8 cellular contexts compared by ENCODE assay signal in the genomic region with DNA sequence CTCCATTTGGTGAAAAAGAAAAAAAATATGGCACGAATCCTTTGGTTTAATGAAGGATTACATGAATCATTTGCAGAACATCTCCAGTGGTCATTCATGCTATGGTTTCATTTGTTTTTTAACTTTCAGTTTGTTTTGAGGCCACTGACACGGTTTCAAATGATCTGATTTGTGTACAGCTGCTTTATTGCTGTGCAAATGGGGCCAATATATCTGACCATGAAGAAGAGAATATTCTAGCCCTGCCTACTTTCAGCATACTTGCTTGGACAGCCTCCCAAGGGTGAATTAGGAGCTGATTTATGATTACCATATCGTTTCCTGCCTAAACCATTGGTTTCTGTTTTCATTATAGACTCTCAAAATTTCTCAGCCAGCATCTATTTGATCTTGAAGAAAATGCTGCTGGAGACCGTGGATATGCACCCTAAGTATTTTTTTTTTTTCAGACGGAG. TPM values are rescaled to one million over a fixed set of nuclear protein-coding genes. Genes with fewer than 3 reads are reported as not detected.
A peak's percentile ranks its signal among the peaks of the same experiment; 100 is the strongest.
DNase-seq lines count a peak whose midpoint lies in the region; ATAC-seq and TF ChIP-seq lines count a peak whose summit lies in the region.

No MANE protein-coding gene starts in this region.

- H3K9ac ChIP-seq in mesenchymal stem cell (ENCODE audit: low read length): peak overlapping the region; percentile 71

- no peaks in the 10 kb centered on the region for H3K27me3 ChIP-seq in MG63
- no peaks in the 10 kb centered on the region for H3K27me3 ChIP-seq in mesenchymal stem cell (ENCODE audit: control insufficient read depth in 1 of 2, insufficient read depth in 1 of 2, low read length in 2 of 2)

- H2BK120ac ChIP-seq in mesenchymal stem cell (ENCODE audit: low read depth, low read length): no peak overlapping the region

- H2AFZ ChIP-seq in mesenchymal stem cell (ENCODE audit: low read depth, low read length): no peak overlapping the region

- TF ChIP-seq CTCF in GM10266 (IDR thresholded peaks at IDR 0.05; ENCODE audit: control insufficient read depth, insufficient read depth, low read depth, missing control alignments): no peak

- no peak overlapping the region for H3K23ac ChIP-seq in mesenchymal stem cell (ENCODE audit: low read length in 2 of 2)

- no peaks in the 10 kb centered on the region for H3K79me1 ChIP-seq in mesenchymal stem cell (replicated peaks; ENCODE audit: low read length, poor library complexity, severe bottlenecking)

- no peaks in the 10 kb centered on the region for H3K4me1 ChIP-seq in mesenchymal stem cell (ENCODE audit: control insufficient read depth, insufficient read depth, low read depth, low read length)

- no peak overlapping the region for H4K8ac ChIP-seq in mesenchymal stem cell (ENCODE audit: low read length)

- no peak overlapping the region for H2BK15ac ChIP-seq in mesenchymal stem cell (ENCODE audit: low read depth, poor library complexity, severe bottlenecking)

- H3K4me2 ChIP-seq in mesenchymal stem cell (ENCODE audit: low read length, poor library complexity, severe bottlenecking): no peak overlapping the region

- H3K18ac ChIP-seq in mesenchymal stem cell (ENCODE audit: low read depth in 1 of 2, low read length in 2 of 2): no peak overlapping the region

- ATAC-seq in GM21515 (IDR thresholded peaks at IDR 0.05; ENCODE audit: unreplicated experiment): peak; percentile 60

- 42% methylated on average over 5 of the region's 5 CpGs for WGBS in mesenchymal stem cell

- no peak overlapping the region for H2BK12ac ChIP-seq in mesenchymal stem cell (ENCODE audit: low read length in 2 of 2)

- H3K4me3 ChIP-seq in MG63 (peak overlapping the region; percentile 19), mesenchymal stem cell (ENCODE audit: insufficient read depth in 1 of 2, low read depth in 1 of 2, low read length in 2 of 2) (peak overlapping the region in 1 of 2 experiments; percentile 69)

- H2BK5ac ChIP-seq in mesenchymal stem cell (ENCODE audit: low read depth, low read length, poor library complexity, severe bottlenecking): no peak overlapping the region

- no peak overlapping the region for H4K91ac ChIP-seq in mesenchymal stem cell (ENCODE audit: low read length)

- H3K4ac ChIP-seq in mesenchymal stem cell (ENCODE audit: low read depth in 1 of 2, low read length in 2 of 2): no peak overlapping the region

- DNase-seq in GM10266 (ENCODE audit: extremely low spot score): peak; percentile 12
- DNase-seq in MG63: peak; percentile 23
- DNase-seq in mesenchymal stem cell: peak; percentile 45
- no peak for DNase-seq in putamen (ENCODE audit: low spot score)
- no peak for DNase-seq in NCI-H1417 treated with DMSO at 0.1 percent for 48 hours (lab: John Stamatoyannopoulos, UW)
- no peak for DNase-seq in stimulated activated CD4-positive, alpha-beta T cell treated with anti-CD3 and anti-CD28 coated beads, Interleukin-1b, Interleukin-23, amount 100 ng/mL, for 48 hours
- DNase-seq in cortex of kidney (lab: John Stamatoyannopoulos, UW): no peak

- H3K36me3 ChIP-seq in MG63 (no peaks in the 10 kb centered on the region), mesenchymal stem cell (ENCODE audit: control insufficient read depth in 1 of 2, insufficient read depth in 2 of 2, low read depth in 1 of 2, low read length in 2 of 2) (no peaks in the 10 kb centered on the region)

- H2AK5ac ChIP-seq in mesenchymal stem cell (ENCODE audit: low read length, severe bottlenecking): no peak overlapping the region

- H3K9me3 ChIP-seq in MG63 (no peaks in the 10 kb centered on the region), mesenchymal stem cell (ENCODE audit: control insufficient read depth, low read length) (no peaks in the 10 kb centered on the region)

- H3K14ac ChIP-seq in mesenchymal stem cell (ENCODE audit: low read length in 2 of 2): no peak overlapping the region

- no peak overlapping the region for H3K27ac ChIP-seq in mesenchymal stem cell (ENCODE audit: low read length, poor library complexity, severe bottlenecking)

RNA-seq across cellular contexts. Expression of a gene that starts 30.7 kb away (rescaled TPM):
- not detected in 2 replicates for total RNA-seq in MG63 (2014; rRNA removed; shearing (Covaris generic); ENCODE audit: low replicate concordance)
- 0.03 TPM for polyA plus RNA-seq in mesenchymal stem cell (2013, experiment 1 of 2)
- 0.04 TPM for polyA plus RNA-seq in mesenchymal stem cell (2013, experiment 2 of 2)

Comparison
In these comparisons a context has a peak if more than half of its experiments do, and no peak if none do; other contexts are left out.
1. DNase-seq: peak in GM10266 (single experiment), MG63 (single experiment) and mesenchymal stem cell (single experiment); none in putamen (single experiment), NCI-H1417 treated with DMSO at 0.1 percent for 48 hours (single experiment), stimulated activated CD4-positive, alpha-beta T cell treated with anti-CD3 and anti-CD28 coated beads, Interleukin-1b, Interleukin-23, amount 100 ng/mL, for 48 hours (single experiment) and cortex of kidney (single experiment).